ENCODE assay signal across 1 cellular context in the genomic region with DNA sequence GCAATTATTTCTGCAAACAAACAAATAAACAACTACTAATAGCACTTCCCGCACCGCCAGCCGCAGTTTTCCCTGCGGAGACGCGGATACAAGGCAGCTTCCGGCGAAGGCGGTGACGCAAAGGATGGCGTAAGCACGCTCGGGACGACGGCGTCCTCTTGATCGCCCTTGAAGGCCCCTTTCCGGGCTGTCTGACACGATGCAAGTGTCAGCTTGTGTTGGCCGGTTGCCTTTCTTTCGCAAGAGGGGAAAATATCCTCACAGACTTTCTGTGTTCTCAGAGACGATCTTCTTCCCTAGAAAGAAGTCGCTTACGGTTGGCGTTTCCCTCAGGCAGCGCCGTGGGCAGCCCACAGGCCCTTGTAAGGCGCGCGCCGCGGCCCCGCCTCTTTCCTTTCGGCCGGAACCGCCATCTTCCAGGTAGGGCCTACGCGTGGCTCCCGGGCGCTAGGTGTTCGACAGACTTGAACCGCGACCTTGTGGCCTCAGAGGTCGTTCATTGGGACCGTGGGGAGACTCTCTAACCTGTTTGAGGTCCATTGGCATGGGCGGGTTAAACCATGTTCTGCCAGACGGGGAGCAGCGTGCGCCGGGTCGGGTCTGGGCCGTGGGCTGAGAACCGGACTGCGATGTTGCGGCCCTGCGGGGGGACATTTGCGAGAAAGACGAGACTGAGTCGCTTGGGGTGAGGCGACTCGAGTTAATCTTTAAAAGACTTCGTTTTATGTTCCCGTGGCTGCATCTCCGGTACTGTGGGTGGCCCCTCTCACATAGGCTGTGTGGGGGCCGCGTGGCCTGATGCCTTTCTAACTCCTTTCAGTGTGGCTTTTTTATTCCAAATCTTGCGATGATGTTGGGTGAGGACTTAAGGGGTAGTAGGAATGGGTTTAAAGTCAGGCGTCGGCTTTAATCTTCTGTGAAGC.
TF ChIP-seq lines count a peak whose summit lies in the region.

A gene (plus strand): TSS at position 393 of the 923 bp plus-strand sequence. CDS start 2,219 bp downstream, outside the sequence.

TF ChIP-seq in GM12878, 131 proteins besides CTCF, POLR2A, EP300 and RAD21 (continued from another document and continues in another):
- TF ChIP-seq, protein P1, sequence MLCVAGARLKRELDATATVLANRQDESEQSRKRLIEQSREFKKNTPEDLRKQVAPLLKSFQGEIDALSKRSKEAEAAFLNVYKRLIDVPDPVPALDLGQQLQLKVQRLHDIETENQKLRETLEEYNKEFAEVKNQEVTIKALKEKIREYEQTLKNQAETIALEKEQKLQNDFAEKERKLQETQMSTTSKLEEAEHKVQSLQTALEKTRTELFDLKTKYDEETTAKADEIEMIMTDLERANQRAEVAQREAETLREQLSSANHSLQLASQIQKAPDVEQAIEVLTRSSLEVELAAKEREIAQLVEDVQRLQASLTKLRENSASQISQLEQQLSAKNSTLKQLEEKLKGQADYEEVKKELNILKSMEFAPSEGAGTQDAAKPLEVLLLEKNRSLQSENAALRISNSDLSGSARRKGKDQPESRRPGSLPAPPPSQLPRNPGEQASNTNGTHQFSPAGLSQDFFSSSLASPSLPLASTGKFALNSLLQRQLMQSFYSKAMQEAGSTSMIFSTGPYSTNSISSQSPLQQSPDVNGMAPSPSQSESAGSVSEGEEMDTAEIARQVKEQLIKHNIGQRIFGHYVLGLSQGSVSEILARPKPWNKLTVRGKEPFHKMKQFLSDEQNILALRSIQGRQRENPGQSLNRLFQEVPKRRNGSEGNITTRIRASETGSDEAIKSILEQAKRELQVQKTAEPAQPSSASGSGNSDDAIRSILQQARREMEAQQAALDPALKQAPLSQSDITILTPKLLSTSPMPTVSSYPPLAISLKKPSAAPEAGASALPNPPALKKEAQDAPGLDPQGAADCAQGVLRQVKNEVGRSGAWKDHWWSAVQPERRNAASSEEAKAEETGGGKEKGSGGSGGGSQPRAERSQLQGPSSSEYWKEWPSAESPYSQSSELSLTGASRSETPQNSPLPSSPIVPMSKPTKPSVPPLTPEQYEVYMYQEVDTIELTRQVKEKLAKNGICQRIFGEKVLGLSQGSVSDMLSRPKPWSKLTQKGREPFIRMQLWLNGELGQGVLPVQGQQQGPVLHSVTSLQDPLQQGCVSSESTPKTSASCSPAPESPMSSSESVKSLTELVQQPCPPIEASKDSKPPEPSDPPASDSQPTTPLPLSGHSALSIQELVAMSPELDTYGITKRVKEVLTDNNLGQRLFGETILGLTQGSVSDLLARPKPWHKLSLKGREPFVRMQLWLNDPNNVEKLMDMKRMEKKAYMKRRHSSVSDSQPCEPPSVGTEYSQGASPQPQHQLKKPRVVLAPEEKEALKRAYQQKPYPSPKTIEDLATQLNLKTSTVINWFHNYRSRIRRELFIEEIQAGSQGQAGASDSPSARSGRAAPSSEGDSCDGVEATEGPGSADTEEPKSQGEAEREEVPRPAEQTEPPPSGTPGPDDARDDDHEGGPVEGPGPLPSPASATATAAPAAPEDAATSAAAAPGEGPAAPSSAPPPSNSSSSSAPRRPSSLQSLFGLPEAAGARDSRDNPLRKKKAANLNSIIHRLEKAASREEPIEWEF (IDR thresholded peaks at IDR 0.05; ENCODE audit: insufficient replicate concordance, low read depth, low read length), result no peak
- TF ChIP-seq BACH1 (IDR thresholded peaks at IDR 0.05; ENCODE audit: borderline replicate concordance), result peak; percentile 58
- TF ChIP-seq, protein P2, sequence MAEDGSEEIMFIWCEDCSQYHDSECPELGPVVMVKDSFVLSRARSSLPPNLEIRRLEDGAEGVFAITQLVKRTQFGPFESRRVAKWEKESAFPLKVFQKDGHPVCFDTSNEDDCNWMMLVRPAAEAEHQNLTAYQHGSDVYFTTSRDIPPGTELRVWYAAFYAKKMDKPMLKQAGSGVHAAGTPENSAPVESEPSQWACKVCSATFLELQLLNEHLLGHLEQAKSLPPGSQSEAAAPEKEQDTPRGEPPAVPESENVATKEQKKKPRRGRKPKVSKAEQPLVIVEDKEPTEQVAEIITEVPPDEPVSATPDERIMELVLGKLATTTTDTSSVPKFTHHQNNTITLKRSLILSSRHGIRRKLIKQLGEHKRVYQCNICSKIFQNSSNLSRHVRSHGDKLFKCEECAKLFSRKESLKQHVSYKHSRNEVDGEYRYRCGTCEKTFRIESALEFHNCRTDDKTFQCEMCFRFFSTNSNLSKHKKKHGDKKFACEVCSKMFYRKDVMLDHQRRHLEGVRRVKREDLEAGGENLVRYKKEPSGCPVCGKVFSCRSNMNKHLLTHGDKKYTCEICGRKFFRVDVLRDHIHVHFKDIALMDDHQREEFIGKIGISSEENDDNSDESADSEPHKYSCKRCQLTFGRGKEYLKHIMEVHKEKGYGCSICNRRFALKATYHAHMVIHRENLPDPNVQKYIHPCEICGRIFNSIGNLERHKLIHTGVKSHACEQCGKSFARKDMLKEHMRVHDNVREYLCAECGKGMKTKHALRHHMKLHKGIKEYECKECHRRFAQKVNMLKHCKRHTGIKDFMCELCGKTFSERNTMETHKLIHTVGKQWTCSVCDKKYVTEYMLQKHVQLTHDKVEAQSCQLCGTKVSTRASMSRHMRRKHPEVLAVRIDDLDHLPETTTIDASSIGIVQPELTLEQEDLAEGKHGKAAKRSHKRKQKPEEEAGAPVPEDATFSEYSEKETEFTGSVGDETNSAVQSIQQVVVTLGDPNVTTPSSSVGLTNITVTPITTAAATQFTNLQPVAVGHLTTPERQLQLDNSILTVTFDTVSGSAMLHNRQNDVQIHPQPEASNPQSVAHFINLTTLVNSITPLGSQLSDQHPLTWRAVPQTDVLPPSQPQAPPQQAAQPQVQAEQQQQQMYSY (CRISPR knock-in tag; IDR thresholded peaks at IDR 0.05), result no peak
- peak; percentile 56 for TF ChIP-seq RUNX3 (IDR thresholded peaks at IDR 0.05; ENCODE audit: low read length)
- TF ChIP-seq WRNIP1 (IDR thresholded peaks at IDR 0.05; ENCODE audit: borderline replicate concordance, low read depth, low read length), result peak; percentile 61; the same call in 1 of the 2 replicates
- TF ChIP-seq, protein P3, sequence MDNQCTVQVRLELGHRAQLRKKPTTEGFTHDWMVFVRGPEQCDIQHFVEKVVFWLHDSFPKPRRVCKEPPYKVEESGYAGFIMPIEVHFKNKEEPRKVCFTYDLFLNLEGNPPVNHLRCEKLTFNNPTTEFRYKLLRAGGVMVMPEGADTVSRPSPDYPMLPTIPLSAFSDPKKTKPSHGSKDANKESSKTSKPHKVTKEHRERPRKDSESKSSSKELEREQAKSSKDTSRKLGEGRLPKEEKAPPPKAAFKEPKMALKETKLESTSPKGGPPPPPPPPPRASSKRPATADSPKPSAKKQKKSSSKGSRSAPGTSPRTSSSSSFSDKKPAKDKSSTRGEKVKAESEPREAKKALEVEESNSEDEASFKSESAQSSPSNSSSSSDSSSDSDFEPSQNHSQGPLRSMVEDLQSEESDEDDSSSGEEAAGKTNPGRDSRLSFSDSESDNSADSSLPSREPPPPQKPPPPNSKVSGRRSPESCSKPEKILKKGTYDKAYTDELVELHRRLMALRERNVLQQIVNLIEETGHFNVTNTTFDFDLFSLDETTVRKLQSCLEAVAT (IDR thresholded peaks at IDR 0.05), result 0 out of 2 replicates have a peak, but pooled peaks have one; percentile 30
- no peak for TF ChIP-seq RBBP5 (conservative IDR thresholded peaks at IDR 0.05)
- peak; percentile 49; the same call in 1 of the 2 replicates for TF ChIP-seq IRF4 (IDR thresholded peaks at IDR 0.05; ENCODE audit: low read depth, low read length)
- TF ChIP-seq, protein P4, sequence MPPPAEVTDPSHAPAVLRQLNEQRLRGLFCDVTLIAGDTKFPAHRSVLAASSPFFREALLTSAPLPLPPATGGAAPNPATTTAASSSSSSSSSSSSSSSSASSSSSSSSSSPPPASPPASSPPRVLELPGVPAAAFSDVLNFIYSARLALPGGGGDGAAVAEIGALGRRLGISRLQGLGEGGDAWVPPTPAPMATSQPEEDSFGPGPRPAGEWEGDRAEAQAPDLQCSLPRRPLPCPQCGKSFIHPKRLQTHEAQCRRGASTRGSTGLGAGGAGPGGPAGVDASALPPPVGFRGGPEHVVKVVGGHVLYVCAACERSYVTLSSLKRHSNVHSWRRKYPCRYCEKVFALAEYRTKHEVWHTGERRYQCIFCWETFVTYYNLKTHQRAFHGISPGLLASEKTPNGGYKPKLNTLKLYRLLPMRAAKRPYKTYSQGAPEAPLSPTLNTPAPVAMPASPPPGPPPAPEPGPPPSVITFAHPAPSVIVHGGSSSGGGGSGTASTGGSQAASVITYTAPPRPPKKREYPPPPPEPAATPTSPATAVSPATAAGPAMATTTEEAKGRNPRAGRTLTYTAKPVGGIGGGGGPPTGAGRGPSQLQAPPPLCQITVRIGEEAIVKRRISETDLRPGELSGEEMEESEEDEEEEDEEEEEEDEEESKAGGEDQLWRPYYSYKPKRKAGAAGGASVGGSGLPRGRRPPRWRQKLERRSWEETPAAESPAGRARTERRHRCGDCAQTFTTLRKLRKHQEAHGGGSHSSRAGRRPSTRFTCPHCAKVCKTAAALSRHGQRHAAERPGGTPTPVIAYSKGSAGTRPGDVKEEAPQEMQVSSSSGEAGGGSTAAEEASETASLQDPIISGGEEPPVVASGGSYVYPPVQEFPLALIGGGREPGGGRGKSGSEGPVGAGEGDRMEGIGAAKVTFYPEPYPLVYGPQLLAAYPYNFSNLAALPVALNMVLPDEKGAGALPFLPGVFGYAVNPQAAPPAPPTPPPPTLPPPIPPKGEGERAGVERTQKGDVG (CRISPR knock-in tag; IDR thresholded peaks at IDR 0.05), result no peak
- TF ChIP-seq, protein P5, sequence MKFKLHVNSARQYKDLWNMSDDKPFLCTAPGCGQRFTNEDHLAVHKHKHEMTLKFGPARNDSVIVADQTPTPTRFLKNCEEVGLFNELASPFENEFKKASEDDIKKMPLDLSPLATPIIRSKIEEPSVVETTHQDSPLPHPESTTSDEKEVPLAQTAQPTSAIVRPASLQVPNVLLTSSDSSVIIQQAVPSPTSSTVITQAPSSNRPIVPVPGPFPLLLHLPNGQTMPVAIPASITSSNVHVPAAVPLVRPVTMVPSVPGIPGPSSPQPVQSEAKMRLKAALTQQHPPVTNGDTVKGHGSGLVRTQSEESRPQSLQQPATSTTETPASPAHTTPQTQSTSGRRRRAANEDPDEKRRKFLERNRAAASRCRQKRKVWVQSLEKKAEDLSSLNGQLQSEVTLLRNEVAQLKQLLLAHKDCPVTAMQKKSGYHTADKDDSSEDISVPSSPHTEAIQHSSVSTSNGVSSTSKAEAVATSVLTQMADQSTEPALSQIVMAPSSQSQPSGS (IDR thresholded peaks at IDR 0.05; ENCODE audit: low read length), result peak; percentile 22
- TF ChIP-seq, protein P6, sequence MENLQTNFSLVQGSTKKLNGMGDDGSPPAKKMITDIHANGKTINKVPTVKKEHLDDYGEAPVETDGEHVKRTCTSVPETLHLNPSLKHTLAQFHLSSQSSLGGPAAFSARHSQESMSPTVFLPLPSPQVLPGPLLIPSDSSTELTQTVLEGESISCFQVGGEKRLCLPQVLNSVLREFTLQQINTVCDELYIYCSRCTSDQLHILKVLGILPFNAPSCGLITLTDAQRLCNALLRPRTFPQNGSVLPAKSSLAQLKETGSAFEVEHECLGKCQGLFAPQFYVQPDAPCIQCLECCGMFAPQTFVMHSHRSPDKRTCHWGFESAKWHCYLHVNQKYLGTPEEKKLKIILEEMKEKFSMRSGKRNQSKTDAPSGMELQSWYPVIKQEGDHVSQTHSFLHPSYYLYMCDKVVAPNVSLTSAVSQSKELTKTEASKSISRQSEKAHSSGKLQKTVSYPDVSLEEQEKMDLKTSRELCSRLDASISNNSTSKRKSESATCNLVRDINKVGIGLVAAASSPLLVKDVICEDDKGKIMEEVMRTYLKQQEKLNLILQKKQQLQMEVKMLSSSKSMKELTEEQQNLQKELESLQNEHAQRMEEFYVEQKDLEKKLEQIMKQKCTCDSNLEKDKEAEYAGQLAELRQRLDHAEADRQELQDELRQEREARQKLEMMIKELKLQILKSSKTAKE (IDR thresholded peaks at IDR 0.05; ENCODE audit: low read depth, poor library complexity, severe bottlenecking), result peak; percentile 74
- peak; percentile 90 for TF ChIP-seq MYC (IDR thresholded peaks at IDR 0.05; ENCODE audit: insufficient read depth, insufficient read length, insufficient replicate concordance, low read length, severe bottlenecking)
- no peak for TF ChIP-seq BMI1 (IDR thresholded peaks at IDR 0.05; ENCODE audit: borderline replicate concordance)
- TF ChIP-seq YBX1 (IDR thresholded peaks at IDR 0.05), result no peak
- no peak; the same call in none of the 2 replicates for TF ChIP-seq FOXM1 (IDR thresholded peaks at IDR 0.05; ENCODE audit: low read depth, low read length)
- TF ChIP-seq, protein P7, sequence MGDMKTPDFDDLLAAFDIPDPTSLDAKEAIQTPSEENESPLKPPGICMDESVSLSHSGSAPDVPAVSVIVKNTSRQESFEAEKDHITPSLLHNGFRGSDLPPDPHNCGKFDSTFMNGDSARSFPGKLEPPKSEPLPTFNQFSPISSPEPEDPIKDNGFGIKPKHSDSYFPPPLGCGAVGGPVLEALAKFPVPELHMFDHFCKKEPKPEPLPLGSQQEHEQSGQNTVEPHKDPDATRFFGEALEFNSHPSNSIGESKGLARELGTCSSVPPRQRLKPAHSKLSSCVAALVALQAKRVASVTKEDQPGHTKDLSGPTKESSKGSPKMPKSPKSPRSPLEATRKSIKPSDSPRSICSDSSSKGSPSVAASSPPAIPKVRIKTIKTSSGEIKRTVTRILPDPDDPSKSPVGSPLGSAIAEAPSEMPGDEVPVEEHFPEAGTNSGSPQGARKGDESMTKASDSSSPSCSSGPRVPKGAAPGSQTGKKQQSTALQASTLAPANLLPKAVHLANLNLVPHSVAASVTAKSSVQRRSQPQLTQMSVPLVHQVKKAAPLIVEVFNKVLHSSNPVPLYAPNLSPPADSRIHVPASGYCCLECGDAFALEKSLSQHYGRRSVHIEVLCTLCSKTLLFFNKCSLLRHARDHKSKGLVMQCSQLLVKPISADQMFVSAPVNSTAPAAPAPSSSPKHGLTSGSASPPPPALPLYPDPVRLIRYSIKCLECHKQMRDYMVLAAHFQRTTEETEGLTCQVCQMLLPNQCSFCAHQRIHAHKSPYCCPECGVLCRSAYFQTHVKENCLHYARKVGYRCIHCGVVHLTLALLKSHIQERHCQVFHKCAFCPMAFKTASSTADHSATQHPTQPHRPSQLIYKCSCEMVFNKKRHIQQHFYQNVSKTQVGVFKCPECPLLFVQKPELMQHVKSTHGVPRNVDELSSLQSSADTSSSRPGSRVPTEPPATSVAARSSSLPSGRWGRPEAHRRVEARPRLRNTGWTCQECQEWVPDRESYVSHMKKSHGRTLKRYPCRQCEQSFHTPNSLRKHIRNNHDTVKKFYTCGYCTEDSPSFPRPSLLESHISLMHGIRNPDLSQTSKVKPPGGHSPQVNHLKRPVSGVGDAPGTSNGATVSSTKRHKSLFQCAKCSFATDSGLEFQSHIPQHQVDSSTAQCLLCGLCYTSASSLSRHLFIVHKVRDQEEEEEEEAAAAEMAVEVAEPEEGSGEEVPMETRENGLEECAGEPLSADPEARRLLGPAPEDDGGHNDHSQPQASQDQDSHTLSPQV (IDR thresholded peaks at IDR 0.05), result peak; percentile 93
- TF ChIP-seq ATF7 (IDR thresholded peaks at IDR 0.05; ENCODE audit: low read depth), result peak; percentile 90
- peak; percentile 70 to 89; a peak in 3 of 4 replicates for TF ChIP-seq SRF (IDR thresholded peaks at IDR 0.05; ENCODE audit: low read depth in 2 of 2, low read length in 2 of 2)
